ENCODE assay signal across 24 cellular contexts in the genomic region with DNA sequence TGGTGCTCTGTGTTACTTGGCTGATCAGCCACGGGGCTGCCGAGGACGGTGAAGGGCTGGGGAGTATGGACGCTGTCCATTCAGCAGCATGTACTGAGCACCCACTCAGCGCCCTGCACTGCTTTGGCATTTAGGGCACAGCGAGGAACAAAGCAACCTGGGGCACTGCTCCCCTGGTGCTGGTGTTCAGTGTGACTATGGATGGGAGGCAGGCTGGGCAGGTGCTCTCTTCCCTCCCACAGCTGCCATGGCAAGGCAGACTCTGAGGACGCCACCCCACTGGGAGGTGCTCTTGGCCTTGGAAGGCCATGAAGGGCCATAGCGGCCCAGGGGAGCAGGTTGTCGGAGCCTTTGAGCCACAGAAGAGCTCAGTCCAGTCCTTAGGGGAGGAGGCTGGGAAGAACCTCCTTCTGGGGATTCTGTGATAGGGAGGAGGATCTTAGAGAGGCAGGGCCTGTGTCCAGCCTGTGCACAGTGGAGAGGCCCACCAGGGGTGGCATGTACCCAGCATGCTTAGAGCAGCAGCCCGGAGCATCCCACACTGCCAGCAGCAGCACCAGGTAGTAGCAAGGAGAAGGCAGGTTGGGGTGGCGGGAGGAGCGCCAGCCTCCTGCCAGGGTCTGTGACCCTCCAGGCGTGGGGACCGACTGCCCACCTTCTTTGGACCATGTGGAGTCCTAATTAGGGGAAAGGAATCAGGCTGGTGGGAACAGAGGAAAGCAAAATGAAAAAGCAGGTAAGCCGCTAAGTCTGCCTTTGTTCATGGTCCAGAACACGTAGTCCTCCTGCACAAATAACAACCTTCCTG.
DNase-seq lines count a peak whose midpoint lies in the region; ATAC-seq and TF ChIP-seq lines count a peak whose summit lies in the region.
"Had no signal": no experiment of that assay in that cellular context is flagged by ENCODE, and none has a peak within 500 bp of the region (broad histone marks: within the 10 kb centered on the region; RNA-seq: fewer than 3 reads in every experiment).

No MANE protein-coding gene starts in this region.

- DNase-seq in D341Med (ENCODE audit: low spot score) (peak; percentile 28), islet precursor cell (peak; percentile 38), progenitor cell of endocrine pancreas (ENCODE audit: low spot score, unreplicated experiment) (peak; percentile 3), NK-92 (lab: John Stamatoyannopoulos, UW; ENCODE audit: unreplicated experiment) (no peak)
- DNase-seq in activated CD8-positive, alpha-beta memory T cell treated with anti-CD3 and anti-CD28 coated beads, Interleukin-2, amount 10 ng/mL, durations not matched to agents 7 days and 5 days, result peak; percentile 30
- DNase-seq: CD4-positive, CD25-positive, alpha-beta regulatory T cell; COR-L47; DMS 273 treated with DMSO at 0.1 percent for 48 hours; DND-41; HCEC 1CT; KG1; NCI-H1092 treated with DMSO at 0.1 percent for 48 hours; NCI-H146; NCI-H2029; NCI-H2227 treated with DMSO at 0.1 percent for 48 hours; NCI-H510A treated with DMSO at 0.1 percent for 48 hours; NCI-H748 treated with DMSO at 0.1 percent for 48 hours; SJCRH30 had no signal

- CTCF ChIA-PET in activated CD8-positive, alpha-beta memory T cell treated with anti-CD3 and anti-CD28 coated beads, Interleukin-2, amount 10 ng/mL, durations not matched to agents 7 days and 5 days (lab: Charles Lee), result no interaction called here

- no peak overlapping the region for H3K27ac Mint-ChIP-seq in activated CD8-positive, alpha-beta memory T cell treated with anti-CD3 and anti-CD28 coated beads, Interleukin-2, amount 10 ng/mL, durations not matched to agents 7 days and 5 days
- H3K27ac Mint-ChIP-seq in progenitor cell of endocrine pancreas, result no peak overlapping the region
- H3K27ac Mint-ChIP-seq: CD4-positive, CD25-positive, alpha-beta regulatory T cell; GM23338 had no signal

- ATAC-seq in activated CD8-positive, alpha-beta memory T cell treated with anti-CD3 and anti-CD28 coated beads, Interleukin-2, amount 10 ng/mL, durations not matched to agents 7 days and 5 days, result no peak
- ATAC-seq in HG02678 (IDR thresholded peaks at IDR 0.05; ENCODE audit: unreplicated experiment) (no peak), HG02870 (IDR thresholded peaks at IDR 0.05; ENCODE audit: unreplicated experiment) (no peak), GM21825 (IDR thresholded peaks at IDR 0.05; ENCODE audit: unreplicated experiment) (no peak)
- ATAC-seq: GM12878, GM23338, Panc1 had no signal

- H3K36me3 Mint-ChIP-seq in activated CD8-positive, alpha-beta memory T cell treated with anti-CD3 and anti-CD28 coated beads, Interleukin-2, amount 10 ng/mL, durations not matched to agents 7 days and 5 days, result no peaks in the 10 kb centered on the region
- H3K36me3 Mint-ChIP-seq in progenitor cell of endocrine pancreas (ENCODE audit: insufficient read depth), result peaks cover 5% of the 10 kb centered on the region
- H3K36me3 Mint-ChIP-seq: CD4-positive, CD25-positive, alpha-beta regulatory T cell had no signal

- no peak for TF ChIP-seq CTCF in progenitor cell of endocrine pancreas (IDR thresholded peaks at IDR 0.05; ENCODE audit: unreplicated experiment)

- peaks cover 3% of the 10 kb centered on the region for H3K27me3 Mint-ChIP-seq in activated CD8-positive, alpha-beta memory T cell treated with anti-CD3 and anti-CD28 coated beads, Interleukin-2, amount 10 ng/mL, durations not matched to agents 7 days and 5 days
- H3K27me3 Mint-ChIP-seq in progenitor cell of endocrine pancreas, result no peaks in the 10 kb centered on the region

- H3K9me3 Mint-ChIP-seq in activated CD8-positive, alpha-beta memory T cell treated with anti-CD3 and anti-CD28 coated beads, Interleukin-2, amount 10 ng/mL, durations not matched to agents 7 days and 5 days (ENCODE audit: low read depth), result no peaks in the 10 kb centered on the region
- peaks cover 11% of the 10 kb centered on the region for H3K9me3 Mint-ChIP-seq in progenitor cell of endocrine pancreas (ENCODE audit: low read depth)

- no peak overlapping the region for H3K4me3 Mint-ChIP-seq in activated CD8-positive, alpha-beta memory T cell treated with anti-CD3 and anti-CD28 coated beads, Interleukin-2, amount 10 ng/mL, durations not matched to agents 7 days and 5 days
- no peak overlapping the region for H3K4me3 Mint-ChIP-seq in progenitor cell of endocrine pancreas (ENCODE audit: low read depth)
- H3K4me3 Mint-ChIP-seq: CD4-positive, CD25-positive, alpha-beta regulatory T cell; GM23338 had no signal

- H3K4me1 Mint-ChIP-seq in activated CD8-positive, alpha-beta memory T cell treated with anti-CD3 and anti-CD28 coated beads, Interleukin-2, amount 10 ng/mL, durations not matched to agents 7 days and 5 days, result no peaks in the 10 kb centered on the region
- H3K4me1 Mint-ChIP-seq in progenitor cell of endocrine pancreas (ENCODE audit: low read depth), result no peaks in the 10 kb centered on the region
- H3K4me1 Mint-ChIP-seq: CD4-positive, CD25-positive, alpha-beta regulatory T cell had no signal
